Comparison of ENCODE assay signal across 8 cellular contexts in genomic region chr13:33743438-33744368, GRCh38.
DNase-seq lines count a peak whose midpoint lies in the region; ATAC-seq and TF ChIP-seq lines count a peak whose summit lies in the region.

No MANE protein-coding gene starts in this region.

- CTCF ChIA-PET in GM10248 (lab: Yijun Ruan, JAX), result interaction anchor here (1.0 to 1.3 kb wide), 4 partner anchors 10 to 32 kb away, joined by 3 to 7 read pairs (median 4); no protein-coding TSS in a partner anchor

- ATAC-seq in GM19468 (IDR thresholded peaks at IDR 0.05; ENCODE audit: extremely low read depth, unreplicated experiment), result peak; percentile 63
- peak; percentile 71 for ATAC-seq in HG03457 (IDR thresholded peaks at IDR 0.05; ENCODE audit: unreplicated experiment)
- no peak for ATAC-seq in psoas muscle

- peak overlapping the region; percentile 45 for H3K4me3 Mint-ChIP-seq in activated naive CD4-positive, alpha-beta T cell treated with anti-CD3 and anti-CD28 coated beads, Interleukin-2, amount 50 U/mL, for 24 hours
- H3K4me3 Mint-ChIP-seq in glutamatergic neuron (ENCODE audit: unreplicated experiment) (no peak overlapping the region), osteocyte (ENCODE audit: unreplicated experiment) (no peak overlapping the region)

- H3K9me3 ChIP-seq in psoas muscle (no peaks in the 10 kb centered on the region), BE2C (no peaks in the 10 kb centered on the region)

- no peak for TF ChIP-seq CTCF in GM10248 (IDR thresholded peaks at IDR 0.05; ENCODE audit: control extremely low read depth, extremely low read depth, low read depth, missing control alignments)
- TF ChIP-seq CTCF in psoas muscle (IDR thresholded peaks at IDR 0.05), result no peak
- TF ChIP-seq CTCF in glutamatergic neuron (IDR thresholded peaks at IDR 0.05; ENCODE audit: partially characterized antibody, unreplicated experiment), result no peak
- TF ChIP-seq CTCF in BE2C (IDR thresholded peaks at IDR 0.05; ENCODE audit: low read depth, low read length), result no peak
- no peak for TF ChIP-seq CTCF in osteocyte (IDR thresholded peaks at IDR 0.05)

- WGBS in psoas muscle, 3 donors, result 85 to 88% (median 86%) methylated on average over 6 of the region's 6 CpGs

- H3K4me1 ChIP-seq in psoas muscle (no peaks in the 10 kb centered on the region), BE2C (no peaks in the 10 kb centered on the region)

- DNase-seq in GM10248 (ENCODE audit: extremely low spot score), result peak; percentile 51
- DNase-seq in psoas muscle, result no peak
- DNase-seq in glutamatergic neuron, result no peak
- DNase-seq in BE2C, result no peak
- DNase-seq in osteocyte (ENCODE audit: extremely low spot score, unreplicated experiment), result no peak

- H3K27me3 Mint-ChIP-seq in activated naive CD4-positive, alpha-beta T cell treated with anti-CD3 and anti-CD28 coated beads, Interleukin-2, amount 50 U/mL, for 24 hours, result no peaks in the 10 kb centered on the region
- H3K27me3 Mint-ChIP-seq in glutamatergic neuron (ENCODE audit: unreplicated experiment), result no peaks in the 10 kb centered on the region
- H3K27me3 Mint-ChIP-seq in osteocyte (ENCODE audit: unreplicated experiment), result no peaks in the 10 kb centered on the region

- peak overlapping the region; percentile 59 for H3K27ac Mint-ChIP-seq in activated naive CD4-positive, alpha-beta T cell treated with anti-CD3 and anti-CD28 coated beads, Interleukin-2, amount 50 U/mL, for 24 hours
- H3K27ac Mint-ChIP-seq in glutamatergic neuron (ENCODE audit: unreplicated experiment) (no peak overlapping the region), osteocyte (ENCODE audit: unreplicated experiment) (no peak overlapping the region)

- intact Hi-C loops in psoas muscle (cut with DNase I), result no loop called here

- no peaks in the 10 kb centered on the region for H3K27me3 ChIP-seq in psoas muscle (ENCODE audit: insufficient read depth in 3 of 3, low read length in 2 of 3)
- H3K27me3 ChIP-seq in BE2C, result no peaks in the 10 kb centered on the region

- no peak overlapping the region for H3K27ac ChIP-seq in psoas muscle

- POLR2A ChIA-PET in GM10248 (lab: Yijun Ruan, JAX), result no interaction called here

- no peaks in the 10 kb centered on the region for H3K36me3 ChIP-seq in psoas muscle (ENCODE audit: insufficient read depth in 1 of 2, low read depth in 1 of 2)
- H3K36me3 ChIP-seq in BE2C, result no peaks in the 10 kb centered on the region

- no peak overlapping the region for H3K4me3 ChIP-seq in psoas muscle
- H3K4me3 ChIP-seq in BE2C (ENCODE audit: low read depth, low read length), result no peak overlapping the region

- H3K9me3 Mint-ChIP-seq in activated naive CD4-positive, alpha-beta T cell treated with anti-CD3 and anti-CD28 coated beads, Interleukin-2, amount 50 U/mL, for 24 hours, result no peaks in the 10 kb centered on the region
- H3K9me3 Mint-ChIP-seq in glutamatergic neuron (ENCODE audit: unreplicated experiment) (no peaks in the 10 kb centered on the region), osteocyte (ENCODE audit: unreplicated experiment) (no peaks in the 10 kb centered on the region)

- H3K4me1 Mint-ChIP-seq in activated naive CD4-positive, alpha-beta T cell treated with anti-CD3 and anti-CD28 coated beads, Interleukin-2, amount 50 U/mL, for 24 hours, result peaks cover 23% of the 10 kb centered on the region
- H3K4me1 Mint-ChIP-seq in glutamatergic neuron (ENCODE audit: low read depth, unreplicated experiment) (no peaks in the 10 kb centered on the region), osteocyte (ENCODE audit: unreplicated experiment) (peaks cover 8% of the 10 kb centered on the region)

- no peaks in the 10 kb centered on the region for H3K36me3 Mint-ChIP-seq in activated naive CD4-positive, alpha-beta T cell treated with anti-CD3 and anti-CD28 coated beads, Interleukin-2, amount 50 U/mL, for 24 hours
- H3K36me3 Mint-ChIP-seq in glutamatergic neuron (ENCODE audit: unreplicated experiment), result no peaks in the 10 kb centered on the region
- H3K36me3 Mint-ChIP-seq in osteocyte (ENCODE audit: unreplicated experiment), result no peaks in the 10 kb centered on the region

Comparison
In these comparisons a context has a peak if more than half of its experiments do, and no peak if none do; other contexts are left out.
1. ATAC-seq: peak in GM19468 (single experiment) and HG03457 (single experiment); none in psoas muscle (0 of 4).